In the genomic region with DNA sequence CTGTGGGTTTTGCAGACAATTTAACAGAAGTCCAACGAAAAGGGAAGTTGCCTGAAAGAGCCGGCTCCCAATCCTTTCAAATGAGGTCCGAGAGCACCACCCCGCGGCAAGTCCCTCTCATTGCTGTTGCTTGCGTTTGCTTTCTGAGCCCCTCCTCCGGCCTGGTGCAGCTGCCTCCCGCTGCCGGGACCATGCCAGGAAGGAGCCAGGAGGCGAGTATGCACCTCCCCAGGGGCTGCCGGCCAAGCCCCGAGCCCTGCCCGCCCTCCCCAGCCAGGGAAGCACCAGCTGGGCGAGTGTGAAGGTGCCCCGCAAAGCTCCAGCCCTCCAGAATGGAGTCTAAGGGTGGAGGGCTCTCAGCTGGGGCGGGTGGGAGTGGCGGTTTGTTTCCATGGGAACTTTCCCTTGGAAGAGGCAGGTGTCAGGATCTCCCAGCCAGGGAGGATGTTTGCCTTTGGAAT, we compare ENCODE assay signal across 1 cellular context.
TF ChIP-seq lines count a peak whose summit lies in the region.

No MANE protein-coding gene starts in this region.

TF ChIP-seq in K562, 482 proteins besides CTCF, POLR2A, EP300 and RAD21 (continued from another document):
- TF ChIP-seq PKNOX1 (IDR thresholded peaks at IDR 0.05) (no peak), HDAC2 (IDR thresholded peaks at IDR 0.05) (no peak), NELFE (IDR thresholded peaks at IDR 0.05; ENCODE audit: insufficient read depth, insufficient read length) (no peak), ZZZ3 (IDR thresholded peaks at IDR 0.05) (no peak), ZBTB40 (IDR thresholded peaks at IDR 0.05) (no peak), ZBTB40 (CRISPR knock-in tag; IDR thresholded peaks at IDR 0.05) (no peak), SMC3 (conservative IDR thresholded peaks at IDR 0.05; ENCODE audit: insufficient read depth, low read depth, low read length) (peak; percentile 59), DEAF1 (CRISPR knock-in tag; IDR thresholded peaks at IDR 0.05) (peak; percentile 30; the same call in 1 of the 2 replicates), NFIX (CRISPR knock-in tag; IDR thresholded peaks at IDR 0.05; ENCODE audit: low read depth) (no peak)
- TF ChIP-seq, protein P1, sequence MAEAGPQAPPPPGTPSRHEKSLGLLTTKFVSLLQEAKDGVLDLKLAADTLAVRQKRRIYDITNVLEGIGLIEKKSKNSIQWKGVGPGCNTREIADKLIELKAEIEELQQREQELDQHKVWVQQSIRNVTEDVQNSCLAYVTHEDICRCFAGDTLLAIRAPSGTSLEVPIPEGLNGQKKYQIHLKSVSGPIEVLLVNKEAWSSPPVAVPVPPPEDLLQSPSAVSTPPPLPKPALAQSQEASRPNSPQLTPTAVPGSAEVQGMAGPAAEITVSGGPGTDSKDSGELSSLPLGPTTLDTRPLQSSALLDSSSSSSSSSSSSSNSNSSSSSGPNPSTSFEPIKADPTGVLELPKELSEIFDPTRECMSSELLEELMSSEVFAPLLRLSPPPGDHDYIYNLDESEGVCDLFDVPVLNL (CRISPR knock-in tag; IDR thresholded peaks at IDR 0.05; ENCODE audit: low read depth) = no peak
